In the genomic region with DNA sequence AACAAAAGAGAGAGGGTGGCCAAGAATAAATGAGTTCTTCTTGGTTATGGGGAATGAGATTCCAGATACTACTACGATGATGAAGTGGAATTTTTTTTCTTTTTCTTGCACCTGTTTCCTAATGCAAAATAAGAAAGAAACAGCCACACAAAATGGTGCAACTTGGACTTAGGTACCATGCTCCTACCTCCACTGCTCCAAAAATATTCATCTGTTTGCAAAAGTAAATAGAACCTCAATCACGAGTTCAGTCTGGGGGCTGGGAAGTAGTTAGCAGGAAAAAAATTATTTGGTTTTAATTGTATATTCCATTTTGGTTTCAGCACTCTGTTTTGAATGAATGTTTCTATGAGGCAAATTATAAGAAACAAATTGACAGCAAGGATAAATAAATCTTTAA, we compare ENCODE assay signal across 1 cellular context.
TF ChIP-seq lines count a peak whose summit lies in the region.

No MANE protein-coding gene starts in this region.

TF ChIP-seq in HepG2, 621 proteins besides CTCF, POLR2A, EP300 and RAD21 (continued from another document and continues in another):
- TF ChIP-seq ZNF614 (CRISPR knock-in tag; IDR thresholded peaks at IDR 0.05; ENCODE audit: borderline replicate concordance): no peak
- TF ChIP-seq, protein P1, sequence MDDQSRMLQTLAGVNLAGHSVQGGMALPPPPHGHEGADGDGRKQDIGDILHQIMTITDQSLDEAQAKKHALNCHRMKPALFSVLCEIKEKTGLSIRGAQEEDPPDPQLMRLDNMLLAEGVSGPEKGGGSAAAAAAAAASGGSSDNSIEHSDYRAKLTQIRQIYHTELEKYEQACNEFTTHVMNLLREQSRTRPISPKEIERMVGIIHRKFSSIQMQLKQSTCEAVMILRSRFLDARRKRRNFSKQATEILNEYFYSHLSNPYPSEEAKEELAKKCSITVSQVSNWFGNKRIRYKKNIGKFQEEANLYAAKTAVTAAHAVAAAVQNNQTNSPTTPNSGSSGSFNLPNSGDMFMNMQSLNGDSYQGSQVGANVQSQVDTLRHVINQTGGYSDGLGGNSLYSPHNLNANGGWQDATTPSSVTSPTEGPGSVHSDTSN (CRISPR knock-in tag; IDR thresholded peaks at IDR 0.05; ENCODE audit: borderline replicate concordance): no peak
- no peak for TF ChIP-seq ZNF496 (CRISPR knock-in tag; IDR thresholded peaks at IDR 0.05; ENCODE audit: insufficient replicate concordance)
- no peak for TF ChIP-seq ZNF629 (CRISPR knock-in tag; conservative IDR thresholded peaks at IDR 0.05)
- no peak for TF ChIP-seq CBFB (CRISPR knock-in tag; IDR thresholded peaks at IDR 0.05)
- no peak for TF ChIP-seq ATF1 (CRISPR knock-in tag; IDR thresholded peaks at IDR 0.05)
- TF ChIP-seq, protein P2, sequence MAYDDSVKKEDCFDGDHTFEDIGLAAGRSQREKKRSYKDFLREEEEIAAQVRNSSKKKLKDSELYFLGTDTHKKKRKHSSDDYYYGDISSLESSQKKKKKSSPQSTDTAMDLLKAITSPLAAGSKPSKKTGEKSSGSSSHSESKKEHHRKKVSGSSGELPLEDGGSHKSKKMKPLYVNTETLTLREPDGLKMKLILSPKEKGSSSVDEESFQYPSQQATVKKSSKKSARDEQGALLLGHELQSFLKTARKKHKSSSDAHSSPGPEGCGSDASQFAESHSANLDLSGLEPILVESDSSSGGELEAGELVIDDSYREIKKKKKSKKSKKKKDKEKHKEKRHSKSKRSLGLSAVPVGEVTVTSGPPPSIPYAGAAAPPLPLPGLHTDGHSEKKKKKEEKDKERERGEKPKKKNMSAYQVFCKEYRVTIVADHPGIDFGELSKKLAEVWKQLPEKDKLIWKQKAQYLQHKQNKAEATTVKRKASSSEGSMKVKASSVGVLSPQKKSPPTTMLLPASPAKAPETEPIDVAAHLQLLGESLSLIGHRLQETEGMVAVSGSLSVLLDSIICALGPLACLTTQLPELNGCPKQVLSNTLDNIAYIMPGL (CRISPR knock-in tag; IDR thresholded peaks at IDR 0.05; ENCODE audit: borderline replicate concordance in 1 of 2, low read depth in 1 of 2): no peak
- no peak for TF ChIP-seq ZKSCAN5 (CRISPR knock-in tag; IDR thresholded peaks at IDR 0.05)
- TF ChIP-seq ETV6 (CRISPR knock-in tag; conservative IDR thresholded peaks at IDR 0.05): no peak
- TF ChIP-seq ZBTB8A (CRISPR knock-in tag; IDR thresholded peaks at IDR 0.05; ENCODE audit: borderline replicate concordance, low read depth): no peak
- TF ChIP-seq ZNF788 (CRISPR knock-in tag; IDR thresholded peaks at IDR 0.05; ENCODE audit: borderline replicate concordance): no peak
- no peak for TF ChIP-seq PTBP1 (IDR thresholded peaks at IDR 0.05; ENCODE audit: low read depth, low read length, poor library complexity, severe bottlenecking)
- no peak for TF ChIP-seq ARNT2 (CRISPR knock-in tag; IDR thresholded peaks at IDR 0.05; ENCODE audit: low read depth)
- TF ChIP-seq NFE2L2 (IDR thresholded peaks at IDR 0.05; ENCODE audit: low read length): no peak
- TF ChIP-seq RARA (CRISPR knock-in tag; IDR thresholded peaks at IDR 0.05): 0 out of 2 replicates have a peak, but pooled peaks have one; percentile 15
- no peak for TF ChIP-seq SOX5 (CRISPR knock-in tag; IDR thresholded peaks at IDR 0.05; ENCODE audit: borderline replicate concordance)
- TF ChIP-seq NR2F2 (IDR thresholded peaks at IDR 0.05; ENCODE audit: borderline replicate concordance, low read depth): no peak
- TF ChIP-seq ZNF235 (CRISPR knock-in tag; IDR thresholded peaks at IDR 0.05; ENCODE audit: borderline replicate concordance): no peak
- TF ChIP-seq, protein P3, sequence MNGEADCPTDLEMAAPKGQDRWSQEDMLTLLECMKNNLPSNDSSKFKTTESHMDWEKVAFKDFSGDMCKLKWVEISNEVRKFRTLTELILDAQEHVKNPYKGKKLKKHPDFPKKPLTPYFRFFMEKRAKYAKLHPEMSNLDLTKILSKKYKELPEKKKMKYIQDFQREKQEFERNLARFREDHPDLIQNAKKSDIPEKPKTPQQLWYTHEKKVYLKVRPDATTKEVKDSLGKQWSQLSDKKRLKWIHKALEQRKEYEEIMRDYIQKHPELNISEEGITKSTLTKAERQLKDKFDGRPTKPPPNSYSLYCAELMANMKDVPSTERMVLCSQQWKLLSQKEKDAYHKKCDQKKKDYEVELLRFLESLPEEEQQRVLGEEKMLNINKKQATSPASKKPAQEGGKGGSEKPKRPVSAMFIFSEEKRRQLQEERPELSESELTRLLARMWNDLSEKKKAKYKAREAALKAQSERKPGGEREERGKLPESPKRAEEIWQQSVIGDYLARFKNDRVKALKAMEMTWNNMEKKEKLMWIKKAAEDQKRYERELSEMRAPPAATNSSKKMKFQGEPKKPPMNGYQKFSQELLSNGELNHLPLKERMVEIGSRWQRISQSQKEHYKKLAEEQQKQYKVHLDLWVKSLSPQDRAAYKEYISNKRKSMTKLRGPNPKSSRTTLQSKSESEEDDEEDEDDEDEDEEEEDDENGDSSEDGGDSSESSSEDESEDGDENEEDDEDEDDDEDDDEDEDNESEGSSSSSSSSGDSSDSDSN (CRISPR knock-in tag; IDR thresholded peaks at IDR 0.05): no peak
- TF ChIP-seq ISL2 (CRISPR knock-in tag; IDR thresholded peaks at IDR 0.05): peak; percentile 49; the same call in 1 of the 2 replicates
- TF ChIP-seq, protein P4, sequence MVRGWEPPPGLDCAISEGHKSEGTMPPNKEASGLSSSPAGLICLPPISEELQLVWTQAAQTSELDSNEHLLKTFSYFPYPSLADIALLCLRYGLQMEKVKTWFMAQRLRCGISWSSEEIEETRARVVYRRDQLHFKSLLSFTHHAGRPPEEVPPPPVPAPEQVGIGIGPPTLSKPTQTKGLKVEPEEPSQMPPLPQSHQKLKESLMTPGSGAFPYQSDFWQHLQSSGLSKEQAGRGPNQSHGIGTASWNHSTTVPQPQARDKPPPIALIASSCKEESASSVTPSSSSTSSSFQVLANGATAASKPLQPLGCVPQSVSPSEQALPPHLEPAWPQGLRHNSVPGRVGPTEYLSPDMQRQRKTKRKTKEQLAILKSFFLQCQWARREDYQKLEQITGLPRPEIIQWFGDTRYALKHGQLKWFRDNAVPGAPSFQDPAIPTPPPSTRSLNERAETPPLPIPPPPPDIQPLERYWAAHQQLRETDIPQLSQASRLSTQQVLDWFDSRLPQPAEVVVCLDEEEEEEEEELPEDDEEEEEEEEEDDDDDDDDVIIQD (CRISPR knock-in tag; IDR thresholded peaks at IDR 0.05; ENCODE audit: low read depth): peak; percentile 87; the same call in 1 of the 2 replicates
- peak; percentile 48; the same call in 1 of the 2 replicates for TF ChIP-seq KDM6A (CRISPR knock-in tag; IDR thresholded peaks at IDR 0.05; ENCODE audit: low read depth)
- TF ChIP-seq RFX3 (CRISPR knock-in tag; IDR thresholded peaks at IDR 0.05): no peak
- no peak for TF ChIP-seq MEIS2 (CRISPR knock-in tag; IDR thresholded peaks at IDR 0.05)
- TF ChIP-seq, protein P5, sequence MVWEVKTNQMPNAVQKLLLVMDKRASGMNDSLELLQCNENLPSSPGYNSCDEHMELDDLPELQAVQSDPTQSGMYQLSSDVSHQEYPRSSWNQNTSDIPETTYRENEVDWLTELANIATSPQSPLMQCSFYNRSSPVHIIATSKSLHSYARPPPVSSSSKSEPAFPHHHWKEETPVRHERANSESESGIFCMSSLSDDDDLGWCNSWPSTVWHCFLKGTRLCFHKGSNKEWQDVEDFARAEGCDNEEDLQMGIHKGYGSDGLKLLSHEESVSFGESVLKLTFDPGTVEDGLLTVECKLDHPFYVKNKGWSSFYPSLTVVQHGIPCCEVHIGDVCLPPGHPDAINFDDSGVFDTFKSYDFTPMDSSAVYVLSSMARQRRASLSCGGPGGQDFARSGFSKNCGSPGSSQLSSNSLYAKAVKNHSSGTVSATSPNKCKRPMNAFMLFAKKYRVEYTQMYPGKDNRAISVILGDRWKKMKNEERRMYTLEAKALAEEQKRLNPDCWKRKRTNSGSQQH (CRISPR knock-in tag; IDR thresholded peaks at IDR 0.05; ENCODE audit: low read depth): no peak
- no peak for TF ChIP-seq KAT8 (CRISPR knock-in tag; IDR thresholded peaks at IDR 0.05)
- TF ChIP-seq, protein P6, sequence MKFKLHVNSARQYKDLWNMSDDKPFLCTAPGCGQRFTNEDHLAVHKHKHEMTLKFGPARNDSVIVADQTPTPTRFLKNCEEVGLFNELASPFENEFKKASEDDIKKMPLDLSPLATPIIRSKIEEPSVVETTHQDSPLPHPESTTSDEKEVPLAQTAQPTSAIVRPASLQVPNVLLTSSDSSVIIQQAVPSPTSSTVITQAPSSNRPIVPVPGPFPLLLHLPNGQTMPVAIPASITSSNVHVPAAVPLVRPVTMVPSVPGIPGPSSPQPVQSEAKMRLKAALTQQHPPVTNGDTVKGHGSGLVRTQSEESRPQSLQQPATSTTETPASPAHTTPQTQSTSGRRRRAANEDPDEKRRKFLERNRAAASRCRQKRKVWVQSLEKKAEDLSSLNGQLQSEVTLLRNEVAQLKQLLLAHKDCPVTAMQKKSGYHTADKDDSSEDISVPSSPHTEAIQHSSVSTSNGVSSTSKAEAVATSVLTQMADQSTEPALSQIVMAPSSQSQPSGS (CRISPR knock-in tag; IDR thresholded peaks at IDR 0.05): no peak
- TF ChIP-seq BRD4 (CRISPR knock-in tag; IDR thresholded peaks at IDR 0.05): no peak
- no peak for TF ChIP-seq ZNF430 (CRISPR knock-in tag; IDR thresholded peaks at IDR 0.05)
- TF ChIP-seq, protein P7, sequence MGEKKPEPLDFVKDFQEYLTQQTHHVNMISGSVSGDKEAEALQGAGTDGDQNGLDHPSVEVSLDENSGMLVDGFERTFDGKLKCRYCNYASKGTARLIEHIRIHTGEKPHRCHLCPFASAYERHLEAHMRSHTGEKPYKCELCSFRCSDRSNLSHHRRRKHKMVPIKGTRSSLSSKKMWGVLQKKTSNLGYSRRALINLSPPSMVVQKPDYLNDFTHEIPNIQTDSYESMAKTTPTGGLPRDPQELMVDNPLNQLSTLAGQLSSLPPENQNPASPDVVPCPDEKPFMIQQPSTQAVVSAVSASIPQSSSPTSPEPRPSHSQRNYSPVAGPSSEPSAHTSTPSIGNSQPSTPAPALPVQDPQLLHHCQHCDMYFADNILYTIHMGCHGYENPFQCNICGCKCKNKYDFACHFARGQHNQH (CRISPR knock-in tag; IDR thresholded peaks at IDR 0.05): no peak
- TF ChIP-seq KLF6 (CRISPR knock-in tag; IDR thresholded peaks at IDR 0.05): no peak
- TF ChIP-seq, protein P8, sequence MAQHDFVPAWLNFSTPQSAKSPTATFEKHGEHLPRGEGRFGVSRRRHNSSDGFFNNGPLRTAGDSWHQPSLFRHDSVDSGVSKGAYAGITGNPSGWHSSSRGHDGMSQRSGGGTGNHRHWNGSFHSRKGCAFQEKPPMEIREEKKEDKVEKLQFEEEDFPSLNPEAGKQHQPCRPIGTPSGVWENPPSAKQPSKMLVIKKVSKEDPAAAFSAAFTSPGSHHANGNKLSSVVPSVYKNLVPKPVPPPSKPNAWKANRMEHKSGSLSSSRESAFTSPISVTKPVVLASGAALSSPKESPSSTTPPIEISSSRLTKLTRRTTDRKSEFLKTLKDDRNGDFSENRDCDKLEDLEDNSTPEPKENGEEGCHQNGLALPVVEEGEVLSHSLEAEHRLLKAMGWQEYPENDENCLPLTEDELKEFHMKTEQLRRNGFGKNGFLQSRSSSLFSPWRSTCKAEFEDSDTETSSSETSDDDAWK (CRISPR knock-in tag; IDR thresholded peaks at IDR 0.05): no peak
- TF ChIP-seq, protein P9, sequence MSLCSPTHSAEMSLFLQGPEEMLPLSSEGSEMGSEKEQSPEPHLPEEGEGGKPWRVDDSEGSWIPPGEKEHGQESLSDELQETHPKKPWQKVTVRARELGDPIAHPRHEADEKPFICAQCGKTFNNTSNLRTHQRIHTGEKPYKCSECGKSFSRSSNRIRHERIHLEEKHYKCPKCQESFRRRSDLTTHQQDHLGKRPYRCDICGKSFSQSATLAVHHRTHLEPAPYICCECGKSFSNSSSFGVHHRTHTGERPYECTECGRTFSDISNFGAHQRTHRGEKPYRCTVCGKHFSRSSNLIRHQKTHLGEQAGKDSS (CRISPR knock-in tag; IDR thresholded peaks at IDR 0.05; ENCODE audit: borderline replicate concordance, low read depth): no peak
- TF ChIP-seq, protein P10, sequence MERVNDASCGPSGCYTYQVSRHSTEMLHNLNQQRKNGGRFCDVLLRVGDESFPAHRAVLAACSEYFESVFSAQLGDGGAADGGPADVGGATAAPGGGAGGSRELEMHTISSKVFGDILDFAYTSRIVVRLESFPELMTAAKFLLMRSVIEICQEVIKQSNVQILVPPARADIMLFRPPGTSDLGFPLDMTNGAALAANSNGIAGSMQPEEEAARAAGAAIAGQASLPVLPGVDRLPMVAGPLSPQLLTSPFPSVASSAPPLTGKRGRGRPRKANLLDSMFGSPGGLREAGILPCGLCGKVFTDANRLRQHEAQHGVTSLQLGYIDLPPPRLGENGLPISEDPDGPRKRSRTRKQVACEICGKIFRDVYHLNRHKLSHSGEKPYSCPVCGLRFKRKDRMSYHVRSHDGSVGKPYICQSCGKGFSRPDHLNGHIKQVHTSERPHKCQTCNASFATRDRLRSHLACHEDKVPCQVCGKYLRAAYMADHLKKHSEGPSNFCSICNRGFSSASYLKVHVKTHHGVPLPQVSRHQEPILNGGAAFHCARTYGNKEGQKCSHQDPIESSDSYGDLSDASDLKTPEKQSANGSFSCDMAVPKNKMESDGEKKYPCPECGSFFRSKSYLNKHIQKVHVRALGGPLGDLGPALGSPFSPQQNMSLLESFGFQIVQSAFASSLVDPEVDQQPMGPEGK (CRISPR knock-in tag; IDR thresholded peaks at IDR 0.05): 0 out of 2 replicates have a peak, but pooled peaks have one; percentile 14
- no peak for TF ChIP-seq HDAC1 (CRISPR knock-in tag; IDR thresholded peaks at IDR 0.05)
- no peak for TF ChIP-seq FOXJ3 (CRISPR knock-in tag; IDR thresholded peaks at IDR 0.05; ENCODE audit: borderline replicate concordance)
- no peak for TF ChIP-seq IKZF1 (IDR thresholded peaks at IDR 0.05)
- TF ChIP-seq XBP1 (CRISPR knock-in tag; IDR thresholded peaks at IDR 0.05): no peak
- TF ChIP-seq, protein P11, sequence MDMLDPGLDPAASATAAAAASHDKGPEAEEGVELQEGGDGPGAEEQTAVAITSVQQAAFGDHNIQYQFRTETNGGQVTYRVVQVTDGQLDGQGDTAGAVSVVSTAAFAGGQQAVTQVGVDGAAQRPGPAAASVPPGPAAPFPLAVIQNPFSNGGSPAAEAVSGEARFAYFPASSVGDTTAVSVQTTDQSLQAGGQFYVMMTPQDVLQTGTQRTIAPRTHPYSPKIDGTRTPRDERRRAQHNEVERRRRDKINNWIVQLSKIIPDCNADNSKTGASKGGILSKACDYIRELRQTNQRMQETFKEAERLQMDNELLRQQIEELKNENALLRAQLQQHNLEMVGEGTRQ (IDR thresholded peaks at IDR 0.05; ENCODE audit: low read depth, low read length): no peak
- TF ChIP-seq, protein P11 (CRISPR knock-in tag; IDR thresholded peaks at IDR 0.05; ENCODE audit: borderline replicate concordance): no peak
- TF ChIP-seq FOXA3 (CRISPR knock-in tag; IDR thresholded peaks at IDR 0.05): peak; percentile 74
- no peak for TF ChIP-seq NRL (CRISPR knock-in tag; IDR thresholded peaks at IDR 0.05; ENCODE audit: borderline replicate concordance)
- TF ChIP-seq, protein P12, sequence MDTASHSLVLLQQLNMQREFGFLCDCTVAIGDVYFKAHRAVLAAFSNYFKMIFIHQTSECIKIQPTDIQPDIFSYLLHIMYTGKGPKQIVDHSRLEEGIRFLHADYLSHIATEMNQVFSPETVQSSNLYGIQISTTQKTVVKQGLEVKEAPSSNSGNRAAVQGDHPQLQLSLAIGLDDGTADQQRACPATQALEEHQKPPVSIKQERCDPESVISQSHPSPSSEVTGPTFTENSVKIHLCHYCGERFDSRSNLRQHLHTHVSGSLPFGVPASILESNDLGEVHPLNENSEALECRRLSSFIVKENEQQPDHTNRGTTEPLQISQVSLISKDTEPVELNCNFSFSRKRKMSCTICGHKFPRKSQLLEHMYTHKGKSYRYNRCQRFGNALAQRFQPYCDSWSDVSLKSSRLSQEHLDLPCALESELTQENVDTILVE (CRISPR knock-in tag; IDR thresholded peaks at IDR 0.05): no peak
